In the genomic region with DNA sequence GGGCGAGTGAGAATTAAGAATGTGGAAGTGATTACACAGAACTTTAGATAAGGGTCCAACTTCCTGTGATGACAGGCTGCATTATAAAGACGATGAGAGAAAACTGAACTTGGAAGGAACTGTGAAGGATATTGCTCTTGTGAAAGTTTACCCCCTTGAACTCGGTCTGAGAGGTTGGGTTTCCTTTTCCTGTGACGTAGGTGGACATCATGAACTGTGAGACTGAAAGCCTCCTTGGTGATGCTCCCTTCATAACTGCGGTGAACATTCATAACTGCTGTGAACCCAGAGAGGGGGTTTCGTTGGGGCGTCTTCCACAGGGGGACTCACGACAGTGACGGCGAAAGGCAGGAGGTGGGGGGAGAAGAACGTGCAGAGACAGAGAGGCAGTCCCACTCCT, we compare ENCODE assay signal across 16 cellular contexts. TPM values are rescaled to one million over a fixed set of nuclear protein-coding genes. Genes with fewer than 3 reads are reported as not detected.
DNase-seq lines count a peak whose midpoint lies in the region; ATAC-seq and TF ChIP-seq lines count a peak whose summit lies in the region.
"Had no signal": no experiment of that assay in that cellular context is flagged by ENCODE, and none has a peak within 500 bp of the region (broad histone marks: within the 10 kb centered on the region; RNA-seq: fewer than 3 reads in every experiment).

No MANE protein-coding gene starts in this region.

- H3K27ac ChIP-seq in effector memory CD4-positive, alpha-beta T cell (ENCODE audit: insufficient read depth, low read length, poor library complexity, severe bottlenecking): no peak overlapping the region
- no peak overlapping the region for H3K27ac ChIP-seq in ovary

- peaks cover 16% of the 10 kb centered on the region for H3K4me1 ChIP-seq in effector memory CD4-positive, alpha-beta T cell (ENCODE audit: control insufficient read depth, insufficient read depth, low read length, poor library complexity, severe bottlenecking)
- H3K4me1 ChIP-seq in ovary (ENCODE audit: insufficient read depth): no peaks in the 10 kb centered on the region

- H3K4me1 Mint-ChIP-seq in T-helper 17 cell: peaks cover 41% of the 10 kb centered on the region

- H3K9me3 ChIP-seq in T-helper 17 cell (ENCODE audit: control insufficient read depth, low read length, poor library complexity, severe bottlenecking): no peaks in the 10 kb centered on the region
- H3K9me3 ChIP-seq in effector memory CD4-positive, alpha-beta T cell (ENCODE audit: control insufficient read depth, low read length): no peaks in the 10 kb centered on the region
- no peaks in the 10 kb centered on the region for H3K9me3 ChIP-seq in ovary

- no peaks in the 10 kb centered on the region for H3K36me3 ChIP-seq in effector memory CD4-positive, alpha-beta T cell (ENCODE audit: control insufficient read depth, insufficient read depth, low read length)
- H3K36me3 ChIP-seq in ovary: no peaks in the 10 kb centered on the region

- H3K27me3 Mint-ChIP-seq in T-helper 17 cell: peaks cover 5% of the 10 kb centered on the region

- 79 to 82% (median 81%) methylated on average over 11 of the region's 11 CpGs for WGBS in ovary, 3 donors

- peak overlapping the region; percentile 55 for H3K4me3 Mint-ChIP-seq in T-helper 17 cell
- H3K4me3 Mint-ChIP-seq: activated naive CD4-positive, alpha-beta T cell treated with anti-CD3 and anti-CD28 coated beads, Interleukin-2, amount 50 U/mL, for 24 hours had no signal

- H3K4me3 ChIP-seq in effector memory CD4-positive, alpha-beta T cell (ENCODE audit: insufficient read depth, low read depth, low read length, poor library complexity, severe bottlenecking): no peak overlapping the region
- no peak overlapping the region for H3K4me3 ChIP-seq in ovary
- H3K4me3 ChIP-seq: lung had no signal

- TF ChIP-seq EP300 in ovary (IDR thresholded peaks at IDR 0.05): no peak

- TF ChIP-seq CTCF in ovary (IDR thresholded peaks at IDR 0.05): no peak

- TF ChIP-seq POLR2A in ovary (IDR thresholded peaks at IDR 0.05): no peak

- DNase-seq in stimulated activated CD4-positive, alpha-beta T cell treated with anti-CD3 and anti-CD28 coated beads, Interleukin-4, amount 100 ng/mL, for 24 hours: peak; percentile 18
- no peak for DNase-seq in stimulated activated CD4-positive, alpha-beta T cell treated with anti-CD3 and anti-CD28 coated beads, Interleukin-12 subunit alpha, Interleukin-12 subunit beta, amount 100 ng/mL, for 4 hours
- DNase-seq in T-helper 17 cell: no peak
- peak; percentile 15 to 25 (median 20) for DNase-seq in effector memory CD4-positive, alpha-beta T cell
- DNase-seq in HPDE6-E6E7 (ENCODE audit: extremely low spot score): no peak
- no peak for DNase-seq in ovary
- DNase-seq: NCI-H1436 treated with DMSO at 0.1 percent for 48 hours, NCI-H69, nucleus accumbens, SHP77 had no signal

- H3K27ac Mint-ChIP-seq in T-helper 17 cell: peak overlapping the region; percentile 73

- H3K27me3 ChIP-seq in effector memory CD4-positive, alpha-beta T cell (replicated peaks; ENCODE audit: control insufficient read depth, insufficient read depth, low read length, poor library complexity, severe bottlenecking): no peaks in the 10 kb centered on the region
- no peaks in the 10 kb centered on the region for H3K27me3 ChIP-seq in ovary

- ATAC-seq in T-helper 17 cell (peak; percentile 86), HG02981 (IDR thresholded peaks at IDR 0.05; ENCODE audit: unreplicated experiment) (no peak), HG03139 (IDR thresholded peaks at IDR 0.05; ENCODE audit: unreplicated experiment) (no peak)
- ATAC-seq: HCT116 had no signal

- intact Hi-C loops in ovary (cut with DNase I): no loop called here

- H3K36me3 Mint-ChIP-seq in T-helper 17 cell (ENCODE audit: low read depth): no peaks in the 10 kb centered on the region
- H3K36me3 Mint-ChIP-seq: activated naive CD4-positive, alpha-beta T cell treated with anti-CD3 and anti-CD28 coated beads, Interleukin-2, amount 50 U/mL, for 24 hours had no signal

RNA-seq across cellular contexts. Expression of a gene that starts 1.9 kb away (rescaled TPM):
- total RNA-seq in T-helper 17 cell (under 1 TPM; 0.16 to 0.55 TPM), ovary (under 1 TPM in 2 of 7 donors, not detected in 5; 0.20 to 0.32 TPM)
- polyA plus RNA-seq in ovary: under 1 TPM; 0.32 to 0.47 TPM
- total RNA-seq: fibroblast of lung had no signal
- polyA plus RNA-seq: fibroblast of lung had no signal

RNA-seq across cellular contexts. Expression of a gene that starts 44.1 kb away (rescaled TPM):
- not detected for total RNA-seq in T-helper 17 cell
- total RNA-seq in ovary: 1 to 10 TPM in 1 of 7 donors, under 1 TPM in 4, not detected in 2; 0.54 to 1.6 (median 0.75) TPM
- not detected for polyA plus RNA-seq in ovary
- total RNA-seq: fibroblast of lung, lung had no signal
- polyA plus RNA-seq: fibroblast of lung had no signal

Comparison
In these comparisons a context has a peak if more than half of its experiments do, and no peak if none do; other contexts are left out.
1. DNase-seq: peak in stimulated activated CD4-positive, alpha-beta T cell treated with anti-CD3 and anti-CD28 coated beads, Interleukin-4, amount 100 ng/mL, for 24 hours (single experiment) and effector memory CD4-positive, alpha-beta T cell (3 of 3); none in stimulated activated CD4-positive, alpha-beta T cell treated with anti-CD3 and anti-CD28 coated beads, Interleukin-12 subunit alpha, Interleukin-12 subunit beta, amount 100 ng/mL, for 4 hours (single experiment), T-helper 17 cell (0 of 3), HPDE6-E6E7 (single experiment) and ovary (0 of 5).